In genomic region chr3:188052966-188053340, GRCh38 we compare ENCODE assay signal across 13 cellular contexts.
DNase-seq lines count a peak whose midpoint lies in the region; ATAC-seq and TF ChIP-seq lines count a peak whose summit lies in the region.
"Had no signal": no experiment of that assay in that cellular context is flagged by ENCODE, and none has a peak within 500 bp of the region (broad histone marks: within the 10 kb centered on the region; RNA-seq: fewer than 3 reads in every experiment).

No MANE protein-coding gene starts in this region.

- H4K8ac ChIP-seq in H9 (replicated peaks; ENCODE audit: insufficient read length, low read depth, low read length), result no peak overlapping the region

- no peak overlapping the region for H4K5ac ChIP-seq in H9 (ENCODE audit: insufficient read length, low read depth, low read length)

- no peak overlapping the region for H3K27ac ChIP-seq in H9 (ENCODE audit: insufficient read length, low read depth, low read length)
- H3K27ac ChIP-seq in adrenal gland, result peak overlapping the region; percentile 70 to 96 (median 90)
- no peak overlapping the region for H3K27ac ChIP-seq in left lung
- peak overlapping the region; percentile 73 for H3K27ac ChIP-seq in skeletal muscle tissue (ENCODE audit: low read depth, low read length)

- H2AFZ ChIP-seq in H9 (ENCODE audit: low read length), result no peak overlapping the region

- H3K4ac ChIP-seq in H9 (ENCODE audit: low read depth, low read length), result no peak overlapping the region

- no peak overlapping the region for H2BK20ac ChIP-seq in H9 (ENCODE audit: low read depth, low read length, poor library complexity, severe bottlenecking)

- no peaks in the 10 kb centered on the region for H3K9me3 Mint-ChIP-seq in H9

- no peak overlapping the region for H3K4me3 Mint-ChIP-seq in H9

- no CpG with 5 or more reads among the region's 2 CpGs for WGBS in H9 (ENCODE audit: extremely low coverage, insufficient read length, low lambda C conversion rate)
- WGBS in adrenal gland, 4 donors, result 73 to 92% (median 82%) methylated on average over 2 of the region's 2 CpGs
- 78 to 92% methylated on average over 2 of the region's 2 CpGs for WGBS in lower leg skin, 2 donors

- H3K4me1 ChIP-seq in H9 (ENCODE audit: insufficient read depth, low read length), result no peaks in the 10 kb centered on the region
- H3K4me1 ChIP-seq in adrenal gland (replicated peaks in 1 of 2), result peaks cover 16 to 22% of the 10 kb centered on the region in 2 donors
- peaks cover 7 to 18% of the 10 kb centered on the region in 2 donors for H3K4me1 ChIP-seq in left lung
- peaks cover 21 to 30% (median 25%) of the 10 kb centered on the region in 3 donors for H3K4me1 ChIP-seq in skeletal muscle tissue (ENCODE audit: control insufficient read depth in 3 of 3, insufficient read depth in 3 of 3, low read length in 3 of 3)
- H3K4me1 ChIP-seq: BE2C had no signal

- H2BK12ac ChIP-seq in H9 (ENCODE audit: insufficient read length, low read depth, low read length), result no peak overlapping the region

- H3K9me3 ChIP-seq in H9 (ENCODE audit: control insufficient read depth, low read depth, low read length) (no peaks in the 10 kb centered on the region), adrenal gland (replicated peaks in 1 of 3) (no peaks in the 10 kb centered on the region), left lung (no peaks in the 10 kb centered on the region), skeletal muscle tissue (ENCODE audit: control insufficient read depth in 3 of 3, low read length in 3 of 3) (no peaks in the 10 kb centered on the region)
- H3K9me3 ChIP-seq: BE2C had no signal

- no peak overlapping the region for H3K14ac ChIP-seq in H9 (ENCODE audit: insufficient read depth, low read length)

- H4K91ac ChIP-seq in H9 (ENCODE audit: insufficient read length, low read depth, low read length), result no peak overlapping the region

- no peak overlapping the region for H3K4me2 ChIP-seq in H9 (ENCODE audit: insufficient read depth, insufficient read length, low read length)

- H2AK5ac ChIP-seq in H9 (ENCODE audit: insufficient read length, low read length), result no peak overlapping the region

- peak; percentile 56 for ATAC-seq in left lung
- ATAC-seq: activated CD4-positive, CD25-positive, alpha-beta regulatory T cell treated with anti-CD3 and anti-CD28 coated beads, Interleukin-2, amount 50 U/mL, for 24 hours had no signal

- no peak overlapping the region for H3K56ac ChIP-seq in H9 (ENCODE audit: insufficient read length, low read depth, low read length)

- H2BK120ac ChIP-seq in H9 (ENCODE audit: low read depth, low read length, poor library complexity, severe bottlenecking), result no peak overlapping the region

- H3K18ac ChIP-seq in H9 (ENCODE audit: insufficient read length, low read depth, low read length), result no peak overlapping the region

- no peak for DNase-seq in H9
- DNase-seq in adrenal gland, result no peak
- no peak for DNase-seq in left lung
- DNase-seq in lower leg skin (ENCODE audit: low spot score in 2 of 2), result no peak
- no peak for DNase-seq in ecto neural progenitor cell (ENCODE audit: low spot score)
- no peak for DNase-seq in stimulated activated CD4-positive, alpha-beta T cell treated with anti-CD3 and anti-CD28 coated beads, Interleukin-4, amount 100 ng/mL, for 1 hour
- DNase-seq in SW480 (ENCODE audit: low spot score), result no peak
- DNase-seq: DMS53; stimulated activated CD4-positive, alpha-beta T cell treated with anti-CD3 and anti-CD28 coated beads, Interleukin-1b, Interleukin-23, amount 100 ng/mL, for 48 hours had no signal

- no peak overlapping the region for H3T11ph ChIP-seq in H9 (ENCODE audit: low read length)

- no peaks in the 10 kb centered on the region for H4K20me1 ChIP-seq in H9 (ENCODE audit: control insufficient read depth, insufficient read depth, insufficient read length)

- no peaks in the 10 kb centered on the region for H3K79me1 ChIP-seq in H9 (ENCODE audit: insufficient read depth, low read depth, low read length, poor library complexity, severe bottlenecking)

- peaks cover 16 to 18% of the 10 kb centered on the region in 2 experiments for H3K4me1 Mint-ChIP-seq in H9

- H2BK5ac ChIP-seq in H9 (ENCODE audit: insufficient read length, low read length), result no peak overlapping the region

- H3K9ac ChIP-seq in H9 (ENCODE audit: extremely low read depth, insufficient read length, low read length), result no peak overlapping the region
- peak overlapping the region in 2 of 3 donors; percentile 40 to 41 for H3K9ac ChIP-seq in skeletal muscle tissue (ENCODE audit: low read depth in 1 of 3, low read length in 3 of 3)

- no peaks in the 10 kb centered on the region for H3K23me2 ChIP-seq in H9 (ENCODE audit: insufficient read length, low read depth, low read length, poor library complexity, severe bottlenecking)

- H3K23ac ChIP-seq in H9 (ENCODE audit: insufficient read length, low read depth, low read length), result no peak overlapping the region

- TF ChIP-seq POLR2A in adrenal gland (IDR thresholded peaks at IDR 0.05) (no peak), lower leg skin (IDR thresholded peaks at IDR 0.05) (no peak)

- no peak overlapping the region for H2BK15ac ChIP-seq in H9 (ENCODE audit: low read depth, low read length)

- TF ChIP-seq CTCF in H9 (conservative IDR thresholded peaks at IDR 0.05), result no peak
- no peak for TF ChIP-seq CTCF in adrenal gland (IDR thresholded peaks at IDR 0.05)
- no peak for TF ChIP-seq CTCF in left lung (IDR thresholded peaks at IDR 0.05)
- no peak for TF ChIP-seq CTCF in lower leg skin (IDR thresholded peaks at IDR 0.05)

- H3K79me2 ChIP-seq in H9 (ENCODE audit: insufficient read depth, low read length), result no peaks in the 10 kb centered on the region

- H3K4me3 ChIP-seq in adrenal gland (no peak overlapping the region), left lung (no peak overlapping the region), skeletal muscle tissue (ENCODE audit: low read length in 3 of 3) (no peak overlapping the region), lower leg skin (ENCODE audit: low read depth, poor library complexity, severe bottlenecking) (no peak overlapping the region)
- H3K4me3 ChIP-seq: lung had no signal

- H3K27me3 ChIP-seq in H9 (ENCODE audit: insufficient read depth, low read length) (no peaks in the 10 kb centered on the region), adrenal gland (no peaks in the 10 kb centered on the region), left lung (no peaks in the 10 kb centered on the region), skeletal muscle tissue (ENCODE audit: control insufficient read depth in 3 of 3, insufficient read depth in 3 of 3, low read length in 3 of 3) (no peaks in the 10 kb centered on the region)
- H3K27me3 ChIP-seq: BE2C had no signal

- H3K36me3 Mint-ChIP-seq in H9 (ENCODE audit: insufficient read depth in 1 of 3, low read depth in 3 of 3), result no peaks in the 10 kb centered on the region

- H3K36me3 ChIP-seq in adrenal gland (replicated peaks in 1 of 2) (no peaks in the 10 kb centered on the region), left lung (no peaks in the 10 kb centered on the region), skeletal muscle tissue (ENCODE audit: control insufficient read depth in 3 of 3, insufficient read depth in 3 of 3, low read length in 3 of 3) (no peaks in the 10 kb centered on the region)
- H3K36me3 ChIP-seq: BE2C had no signal

- peaks cover 2% of the 10 kb centered on the region for H3K27me3 Mint-ChIP-seq in H9 (ENCODE audit: low read depth)

- peak overlapping the region in 2 of 3 experiments; percentile 26 to 47; a peak in 3 of 7 replicates for H3K27ac Mint-ChIP-seq in H9

- intact Hi-C loops in adrenal gland (cut with DNase I), result no loop called here
- intact Hi-C loops in left lung (cut with DNase I), result no loop called here
- intact Hi-C loops in lower leg skin (cut with DNase I; ENCODE audit: low total_unique reads), result no loop called here

Comparison
In these comparisons a context has a peak if more than half of its experiments do, and no peak if none do; other contexts are left out.
1. H3K27ac ChIP-seq: peak in adrenal gland (5 of 5) and skeletal muscle tissue (single experiment); none in H9 (single experiment) and left lung (0 of 2).